8 cellular contexts compared by ENCODE assay signal in the genomic region with DNA sequence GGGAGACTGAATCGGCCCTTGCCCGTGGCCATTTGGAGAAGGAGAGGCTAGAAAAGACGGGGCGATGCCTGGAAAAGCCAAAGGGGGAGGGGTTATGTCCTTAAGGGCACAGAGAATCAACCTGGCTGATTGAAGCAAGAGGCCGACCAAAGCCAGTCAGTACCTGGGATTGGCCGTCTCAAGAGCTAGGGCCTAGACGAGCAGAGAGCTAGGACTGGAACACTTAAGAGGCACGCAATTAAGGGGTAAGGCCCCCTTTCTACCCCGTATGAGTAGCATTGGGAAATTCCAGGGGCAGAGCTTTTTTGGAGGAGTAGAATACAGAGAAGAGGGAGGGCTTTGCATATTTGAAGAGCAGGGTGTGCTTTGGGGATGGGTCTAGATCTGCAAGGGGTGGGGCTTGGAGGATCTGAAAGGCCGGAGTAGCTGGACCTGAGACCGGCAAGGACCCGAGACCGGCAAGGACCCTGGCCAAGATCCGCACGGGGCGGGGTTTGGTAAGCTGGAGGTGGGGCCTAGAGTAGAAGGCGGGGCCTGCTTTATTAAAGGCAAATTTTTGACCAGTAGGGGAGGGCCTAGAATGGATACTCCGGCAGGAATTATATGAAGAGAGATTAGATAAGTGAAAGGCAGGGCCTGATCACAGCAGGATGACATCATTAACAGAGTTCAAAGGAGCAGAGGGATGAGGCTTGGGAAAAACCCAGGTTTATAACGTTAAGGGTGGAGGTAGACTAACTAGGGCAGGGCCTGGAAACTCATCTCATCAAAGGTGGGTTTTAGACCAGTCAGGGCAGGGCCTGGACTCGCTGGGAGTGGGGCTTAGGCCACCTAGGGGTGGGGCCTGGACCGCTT. TPM values are rescaled to one million over a fixed set of nuclear protein-coding genes. Genes with fewer than 3 reads are reported as not detected.
DNase-seq lines count a peak whose midpoint lies in the region; ATAC-seq, FAIRE-seq and TF ChIP-seq lines count a peak whose summit lies in the region.

No MANE protein-coding gene starts in this region.

- no peaks in the 10 kb centered on the region for H3K9me2 ChIP-seq in OCI-LY7 (ENCODE audit: insufficient read depth, low read length)

- no peaks in the 10 kb centered on the region for H3K79me2 ChIP-seq in parathyroid adenoma
- H3K79me2 ChIP-seq in OCI-LY7 (ENCODE audit: insufficient read depth, low read depth, low read length) = no peaks in the 10 kb centered on the region

- H3K36me3 ChIP-seq in ES-I3 (ENCODE audit: insufficient read depth, low read length) (no peaks in the 10 kb centered on the region), Panc1 (ENCODE audit: control insufficient read depth, insufficient read depth, low read length) (no peaks in the 10 kb centered on the region), parathyroid adenoma (ENCODE audit: control insufficient read depth, insufficient read depth, low read length) (no peaks in the 10 kb centered on the region), kidney (ENCODE audit: control insufficient read depth in 1 of 2, insufficient read depth in 2 of 2, low read length in 2 of 2) (no peaks in the 10 kb centered on the region), OCI-LY7 (ENCODE audit: insufficient read depth, low read length) (no peaks in the 10 kb centered on the region)

- peak overlapping the region; percentile 69 for H3K27ac Mint-ChIP-seq in endothelial cell (ENCODE audit: unreplicated experiment)

- ATAC-seq in Panc1 (peak; percentile 57), HG03108 (IDR thresholded peaks at IDR 0.05; ENCODE audit: unreplicated experiment) (no peak)

- H3K4me1 Mint-ChIP-seq in endothelial cell (ENCODE audit: unreplicated experiment) = peaks cover 23% of the 10 kb centered on the region

- H3K27me3 ChIP-seq in Panc1 (ENCODE audit: control insufficient read depth, insufficient read depth, low read length) (no peaks in the 10 kb centered on the region), parathyroid adenoma (ENCODE audit: control insufficient read depth, insufficient read depth, low read length) (no peaks in the 10 kb centered on the region)

- intact Hi-C loops in Panc1 (cut with micrococcal nuclease; ENCODE audit: unreplicated experiment) (loop anchor here (10.0 kb wide), 1 partner anchor 136 kb away; no protein-coding TSS in a partner anchor), kidney (cut with DNase I) (no loop called here), OCI-LY7 (cut with micrococcal nuclease; ENCODE audit: unreplicated experiment) (no loop called here)

- H3K4me2 ChIP-seq in parathyroid adenoma (ENCODE audit: low read length) (peak overlapping the region; percentile 60), OCI-LY7 (ENCODE audit: low read length) (no peak overlapping the region)

- no peaks in the 10 kb centered on the region for H3K9me3 Mint-ChIP-seq in endothelial cell (ENCODE audit: unreplicated experiment)

- peaks cover 17% of the 10 kb centered on the region for H3K27me3 Mint-ChIP-seq in endothelial cell (ENCODE audit: unreplicated experiment)

- H4K20me1 ChIP-seq in OCI-LY7 (ENCODE audit: insufficient read depth, low read length) = no peaks in the 10 kb centered on the region

- peaks cover 16% of the 10 kb centered on the region for H3K36me3 Mint-ChIP-seq in endothelial cell (ENCODE audit: low read depth, unreplicated experiment)

- H3K9ac ChIP-seq in ES-I3 (ENCODE audit: low read depth, low read length) (peak overlapping the region; percentile 51), parathyroid adenoma (no peak overlapping the region), kidney (ENCODE audit: low read length in 2 of 2) (no peak overlapping the region)

- CTCF ChIA-PET in Panc1 (lab: Charles Lee) = interaction anchor here (0.5 to 2.4 kb wide), 7 partner anchors 8 to 210 kb away, joined by 3 to 14 read pairs (median 5); no protein-coding TSS in a partner anchor
- CTCF ChIA-PET in OCI-LY7 (lab: Charles Lee; ENCODE audit: unreplicated experiment) = no interaction called here

- in situ Hi-C loops in Panc1 (cut with HindIII; ENCODE audit: low pct_unique_long_range_greater_than_20kb, low sequenced_read_pairs) = no loop called here

- no peak for FAIRE-seq in kidney (lab: Jason Lieb, UNC)

- H3K4me1 ChIP-seq in ES-I3 (ENCODE audit: insufficient read depth, low read length) (no peaks in the 10 kb centered on the region), Panc1 (ENCODE audit: control insufficient read depth, insufficient read depth, low read length) (peaks cover 25% of the 10 kb centered on the region), parathyroid adenoma (peaks cover 16% of the 10 kb centered on the region), kidney (ENCODE audit: control insufficient read depth in 1 of 2, insufficient read depth in 1 of 2, low read depth in 1 of 2, low read length in 2 of 2) (no peaks in the 10 kb centered on the region), OCI-LY7 (ENCODE audit: insufficient read depth, low read length, poor library complexity, severe bottlenecking) (peaks cover 4% of the 10 kb centered on the region)

- DNase-seq in Panc1 (ENCODE audit: low read depth, low spot score) = peak; percentile 95
- DNase-seq in endothelial cell (ENCODE audit: low spot score) = no peak
- no peak for DNase-seq in kidney
- no peak for DNase-seq in AG08395 (ENCODE audit: low spot score)
- DNase-seq in OCI-LY7 (ENCODE audit: low spot score) = no peak

- POLR2A ChIA-PET in Panc1 (lab: Charles Lee) = interaction anchor here (0.6 to 1.3 kb wide), 11 partner anchors 19 to 117 kb away, joined by 3 to 17 read pairs (median 4); partner anchors contain the start of gene MYADM
- POLR2A ChIA-PET in OCI-LY7 (lab: Charles Lee) = no interaction called here

- peak overlapping the region; percentile 86 for H3K4me3 Mint-ChIP-seq in endothelial cell (ENCODE audit: unreplicated experiment)

- BruUV-seq in Panc1 (replicated peaks; lab: Mats Ljungman, UMichigan) = no TSS peak
- no TSS peak for BruUV-seq in OCI-LY7 (replicated peaks; lab: Mats Ljungman, UMichigan)

- no peaks in the 10 kb centered on the region for H3K9me3 ChIP-seq in ES-I3 (ENCODE audit: control insufficient read depth, insufficient read depth, low read length)
- no peaks in the 10 kb centered on the region for H3K9me3 ChIP-seq in Panc1 (ENCODE audit: control insufficient read depth, insufficient read depth, low read depth, low read length)
- H3K9me3 ChIP-seq in parathyroid adenoma (ENCODE audit: control insufficient read depth, low read length) = no peaks in the 10 kb centered on the region
- H3K9me3 ChIP-seq in kidney (ENCODE audit: control insufficient read depth in 1 of 2, low read length in 2 of 2) = no peaks in the 10 kb centered on the region
- H3K9me3 ChIP-seq in OCI-LY7 (ENCODE audit: low read length) = no peaks in the 10 kb centered on the region

- H3K4me3 ChIP-seq in Panc1 (ENCODE audit: low read depth in 2 of 2, low read length in 2 of 2) = peak overlapping the region; percentile 54 to 79
- peak overlapping the region; percentile 53 for H3K4me3 ChIP-seq in parathyroid adenoma (ENCODE audit: low read depth, low read length)
- H3K4me3 ChIP-seq in kidney (ENCODE audit: low read length in 2 of 2) = no peak overlapping the region
- no peak overlapping the region for H3K4me3 ChIP-seq in OCI-LY7 (ENCODE audit: low read depth, low read length, poor library complexity, severe bottlenecking)

- no peak for TF ChIP-seq CTCF in Panc1 (IDR thresholded peaks at IDR 0.05)
- TF ChIP-seq CTCF in endothelial cell (IDR thresholded peaks at IDR 0.05; ENCODE audit: unreplicated experiment) = no peak
- TF ChIP-seq CTCF in parathyroid adenoma (IDR thresholded peaks at IDR 0.05) = no peak
- no peak for TF ChIP-seq CTCF in kidney (IDR thresholded peaks at IDR 0.05; ENCODE audit: borderline replicate concordance, extremely low read depth, insufficient read depth)
- TF ChIP-seq CTCF in OCI-LY7 (conservative IDR thresholded peaks at IDR 0.05; ENCODE audit: low read length) = no peak

- peak overlapping the region; percentile 93 for H2AFZ ChIP-seq in parathyroid adenoma
- H2AFZ ChIP-seq in OCI-LY7 (ENCODE audit: low read length) = no peak overlapping the region

- H3K27ac ChIP-seq in Panc1 (ENCODE audit: low read length) (peak overlapping the region; percentile 90), parathyroid adenoma (peak overlapping the region; percentile 90), kidney (ENCODE audit: low read depth in 2 of 2, low read length in 2 of 2) (no peak overlapping the region), OCI-LY7 (ENCODE audit: low read depth, low read length, poor library complexity, severe bottlenecking) (no peak overlapping the region)

RNA-seq across cellular contexts. Expression of gene CACNG6, which starts 10.7 kb away (rescaled TPM):
- total RNA-seq in Panc1 (2021; ENCODE audit: unreplicated experiment) (14.6 TPM), endothelial cell (ENCODE audit: unreplicated experiment) (0.21 TPM), kidney (not detected), OCI-LY7 (2022) (1.2 and 1.8 TPM in 2 replicates)
- polyA plus RNA-seq in Panc1 (2012; ENCODE audit: insufficient read length) = 20.6 TPM
- not detected for polyA plus RNA-seq in kidney (ENCODE audit: insufficient read depth, low read depth, low replicate concordance)
- 4.9 and 5.9 TPM in 2 replicates for total RNA-seq in OCI-LY7 (2014; rRNA removed; shearing (Covaris generic))

RNA-seq across cellular contexts. Expression of gene CACNG8, which starts 18.0 kb away (rescaled TPM):
- 17.7 TPM for total RNA-seq in Panc1 (2021; ENCODE audit: unreplicated experiment)
- polyA plus RNA-seq in Panc1 (2012; ENCODE audit: insufficient read length) = 16.0 TPM
- 12.9 TPM for total RNA-seq in endothelial cell (ENCODE audit: unreplicated experiment)
- total RNA-seq in kidney = 0.03 TPM
- not detected for polyA plus RNA-seq in kidney (ENCODE audit: insufficient read depth, low read depth, low replicate concordance)
- total RNA-seq in OCI-LY7 (2014; rRNA removed; shearing (Covaris generic)) = not detected in 2 replicates
- not detected in 2 replicates for total RNA-seq in OCI-LY7 (2022)

Comparison
In these comparisons a context has a peak if more than half of its experiments do, and no peak if none do; other contexts are left out.
1. H3K27ac ChIP-seq: peak in Panc1 (single experiment) and parathyroid adenoma (single experiment); none in kidney (0 of 2) and OCI-LY7 (single experiment).
2. H3K4me3 ChIP-seq: peak in Panc1 (2 of 2) and parathyroid adenoma (single experiment); none in kidney (0 of 2) and OCI-LY7 (single experiment).
3. RNA of gene CACNG8, which starts 18.0 kb away (total RNA-seq): 17.7 TPM in Panc1 (single experiment) and 12.9 TPM in endothelial cell (single experiment); not detected in OCI-LY7 and 0.03 TPM in kidney (single experiment); every median in the first group is over 10 times any median in the second.